ENCODE assay signal across 9 cellular contexts in the genomic region with DNA sequence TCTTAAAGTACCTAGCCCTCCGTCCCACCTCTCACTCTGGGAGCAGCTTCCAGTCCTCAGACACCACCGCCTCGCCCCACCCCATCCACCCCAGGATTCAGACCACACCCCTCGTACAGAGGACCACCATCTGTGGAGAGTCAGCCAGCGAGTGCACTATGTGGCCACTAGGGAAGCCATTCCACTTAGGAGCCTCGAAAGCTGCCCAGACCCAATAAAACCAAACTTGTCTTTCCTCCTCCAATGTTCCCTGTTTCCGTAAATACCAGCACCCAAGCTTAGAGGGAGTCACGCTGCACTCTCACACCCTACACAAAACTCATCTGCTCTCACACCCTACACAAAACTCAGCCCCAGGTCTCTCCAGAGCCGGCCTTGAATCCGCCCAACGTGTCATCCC. TPM values are rescaled to one million over a fixed set of nuclear protein-coding genes. Genes with fewer than 3 reads are reported as not detected.
DNase-seq lines count a peak whose midpoint lies in the region; ATAC-seq and TF ChIP-seq lines count a peak whose summit lies in the region.
"Had no signal": no experiment of that assay in that cellular context is flagged by ENCODE, and none has a peak within 500 bp of the region (broad histone marks: within the 10 kb centered on the region; RNA-seq: fewer than 3 reads in every experiment).

No MANE protein-coding gene starts in this region.

- no peak overlapping the region for H3K27ac ChIP-seq in smooth muscle cell (ENCODE audit: low read depth)
- H3K27ac ChIP-seq in lower lobe of right lung, result no peak overlapping the region
- H3K27ac ChIP-seq: epithelial cell of prostate had no signal

- WGBS in smooth muscle cell (ENCODE audit: low lambda C conversion rate), result 73% methylated on average over 11 of the region's 11 CpGs

- intact Hi-C loops in lower lobe of right lung (cut with DNase I), result no loop called here

- H3K79me2 ChIP-seq in smooth muscle cell (ENCODE audit: low read depth), result peaks cover 28% of the 10 kb centered on the region

- no peak overlapping the region for H2AFZ ChIP-seq in smooth muscle cell (ENCODE audit: low read depth)

- peaks cover 16% of the 10 kb centered on the region for H3F3A ChIP-seq in smooth muscle cell (ENCODE audit: low read depth)

- DNase-seq in SIG-M5 treated with dmso at 0.1 percent for 504 hours (lab: John Stamatoyannopoulos, UW; ENCODE audit: unreplicated experiment) (peak; percentile 23), SIG-M5 (lab: John Stamatoyannopoulos, UW) (no peak), RPMI8226 (peak; percentile 21), smooth muscle cell (lab: John Stamatoyannopoulos, UW; ENCODE audit: unreplicated experiment) (no peak), lower lobe of right lung (no peak), inferior parietal cortex (ENCODE audit: extremely low spot score) (no peak)
- peak; percentile 3 for DNase-seq in effector CD8-positive, alpha-beta T cell (lab: John Stamatoyannopoulos, UW)

- H3K4me3 ChIP-seq in smooth muscle cell (no peak overlapping the region), lower lobe of right lung (no peak overlapping the region)

- H3K27me3 ChIP-seq in smooth muscle cell (ENCODE audit: low read depth), result no peaks in the 10 kb centered on the region
- no peaks in the 10 kb centered on the region for H3K27me3 ChIP-seq in lower lobe of right lung (ENCODE audit: low read depth)

- TF ChIP-seq CTCF in smooth muscle cell (IDR thresholded peaks at IDR 0.05; ENCODE audit: borderline replicate concordance, insufficient read depth, poor library complexity, severe bottlenecking), result peak; percentile 25
- no peak for TF ChIP-seq CTCF in lower lobe of right lung (IDR thresholded peaks at IDR 0.05)

- no peak for ATAC-seq in GM19351 (IDR thresholded peaks at IDR 0.05; ENCODE audit: unreplicated experiment)
- ATAC-seq in lower lobe of right lung, result no peak

- H3K9ac ChIP-seq in smooth muscle cell (ENCODE audit: low read depth), result no peak overlapping the region

- H3K4me1 ChIP-seq in smooth muscle cell (ENCODE audit: low read depth), result peaks cover 33% of the 10 kb centered on the region
- peaks cover 32% of the 10 kb centered on the region for H3K4me1 ChIP-seq in lower lobe of right lung

- H3K36me3 ChIP-seq in smooth muscle cell (ENCODE audit: low read depth) (no peaks in the 10 kb centered on the region), lower lobe of right lung (peaks cover 4% of the 10 kb centered on the region)

- peaks cover 4% of the 10 kb centered on the region for H4K20me1 ChIP-seq in smooth muscle cell (ENCODE audit: low read depth)

- H3K9me3 ChIP-seq in smooth muscle cell (replicated peaks; ENCODE audit: low read depth), result no peaks in the 10 kb centered on the region
- H3K9me3 ChIP-seq in lower lobe of right lung, result no peaks in the 10 kb centered on the region

- H3K4me2 ChIP-seq in smooth muscle cell, result peak overlapping the region; percentile 95

RNA-seq across cellular contexts. Expression of gene GCNT4, which starts 1.9 kb away (rescaled TPM):
- 13.9 and 15.6 TPM in 2 replicates for total RNA-seq in smooth muscle cell
- 0.54 and 2.1 TPM in 2 replicates for polyA plus RNA-seq in smooth muscle cell
- 1.9 TPM for total RNA-seq in lower lobe of right lung

Comparison
In these comparisons a context has a peak if more than half of its experiments do, and no peak if none do; other contexts are left out.
1. DNase-seq: peak in SIG-M5 treated with dmso at 0.1 percent for 504 hours (single experiment), RPMI8226 (single experiment) and effector CD8-positive, alpha-beta T cell (single experiment); none in SIG-M5 (single experiment), smooth muscle cell (single experiment), lower lobe of right lung (single experiment) and inferior parietal cortex (single experiment).